ENCODE assay signal across 8 cellular contexts in the genomic region with DNA sequence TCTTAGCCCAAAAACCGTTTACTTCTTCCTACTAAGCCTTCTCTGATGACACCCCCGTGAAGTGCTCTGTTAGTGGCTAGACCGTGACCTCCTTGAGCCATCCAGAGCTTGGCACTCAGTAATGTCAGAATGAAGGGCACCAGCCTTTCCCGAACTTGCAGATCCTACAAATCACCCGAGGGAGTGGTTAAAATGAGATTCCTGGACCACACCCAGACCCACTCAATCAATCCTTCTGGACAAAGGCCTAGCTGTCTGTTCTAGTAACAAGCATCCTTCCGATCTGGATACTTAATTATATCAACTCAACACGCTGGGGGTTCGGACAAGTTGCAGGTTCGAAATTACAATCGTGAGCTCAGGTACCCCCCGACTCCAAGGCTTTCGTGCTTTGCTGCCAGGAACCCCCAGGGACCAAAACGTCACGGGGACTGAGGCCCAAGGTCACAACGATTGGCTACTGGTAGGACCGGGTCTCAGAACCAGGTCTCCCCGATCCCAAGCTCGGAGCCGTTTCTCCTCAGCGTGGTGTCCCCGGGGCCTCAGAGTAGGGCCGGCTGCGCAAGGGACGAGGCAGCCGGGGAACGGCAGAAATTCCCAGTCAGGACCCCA. TPM values are rescaled to one million over a fixed set of nuclear protein-coding genes. Genes with fewer than 3 reads are reported as not detected.
A peak's percentile ranks its signal among the peaks of the same experiment; 100 is the strongest.
DNase-seq lines count a peak whose midpoint lies in the region; ATAC-seq and TF ChIP-seq lines count a peak whose summit lies in the region.

No MANE protein-coding gene starts in this region.

- peaks cover 23% of the 10 kb centered on the region for H3K4me1 ChIP-seq in CD4-positive, CD25-positive, alpha-beta regulatory T cell (ENCODE audit: control insufficient read depth, insufficient read depth, low read length, poor library complexity, severe bottlenecking)

- H3K4me3 Mint-ChIP-seq in CD4-positive, CD25-positive, alpha-beta regulatory T cell = peak overlapping the region; percentile 92 to 98 (median 96)
- H3K4me3 Mint-ChIP-seq in brain (peak overlapping the region; percentile 90 to 96 (median 95)), immature natural killer cell (peak overlapping the region; percentile 89 to 91 (median 90))

- peak in 2 of 3 donors; percentile 7 to 49 for DNase-seq in CD4-positive, CD25-positive, alpha-beta regulatory T cell
- DNase-seq in OCI-M1 (lab: John Stamatoyannopoulos, UW) (peak; percentile 32), immature natural killer cell (no peak), NCI-H774 (lab: John Stamatoyannopoulos, UW) (no peak)
- peak; percentile 28 to 35 for DNase-seq in stimulated activated CD4-positive, alpha-beta T cell treated with anti-CD3 and anti-CD28 coated beads, Interleukin-2, amount 100 ng/mL, for 24 hours

- no peaks in the 10 kb centered on the region for H3K27me3 ChIP-seq in CD4-positive, CD25-positive, alpha-beta regulatory T cell (ENCODE audit: control insufficient read depth, insufficient read depth, low read length)

- peak overlapping the region; percentile 69 to 92 (median 91) for H3K27ac Mint-ChIP-seq in CD4-positive, CD25-positive, alpha-beta regulatory T cell
- H3K27ac Mint-ChIP-seq in brain = peak overlapping the region; percentile 92 to 98 (median 95)
- peak overlapping the region; percentile 80 to 93 (median 85) for H3K27ac Mint-ChIP-seq in immature natural killer cell

- peaks cover 11% of the 10 kb centered on the region for H3K36me3 ChIP-seq in CD4-positive, CD25-positive, alpha-beta regulatory T cell (ENCODE audit: control insufficient read depth, insufficient read depth, low read length)

- no peak for TF ChIP-seq CTCF in brain (conservative IDR thresholded peaks at IDR 0.05)

- peak overlapping the region; percentile 83 for H3K4me3 ChIP-seq in CD4-positive, CD25-positive, alpha-beta regulatory T cell (ENCODE audit: low read depth, low read length)

- peak overlapping the region; percentile 75 for H3K27ac ChIP-seq in CD4-positive, CD25-positive, alpha-beta regulatory T cell (ENCODE audit: insufficient read depth, low read length, poor library complexity, severe bottlenecking)

- ATAC-seq in CD4-positive, CD25-positive, alpha-beta regulatory T cell (ENCODE audit: low read depth in 2 of 2) = peak in 1 of 2 donors; percentile 4
- ATAC-seq in GM19035 (IDR thresholded peaks at IDR 0.05; ENCODE audit: unreplicated experiment) (peak; percentile 37), HG03196 (IDR thresholded peaks at IDR 0.05; ENCODE audit: unreplicated experiment) (peak; percentile 26)

- H3K36me3 Mint-ChIP-seq in CD4-positive, CD25-positive, alpha-beta regulatory T cell = peaks cover 5% of the 10 kb centered on the region
- H3K36me3 Mint-ChIP-seq in brain (peaks cover 20% of the 10 kb centered on the region), immature natural killer cell (peaks cover 4 to 8% (median 7%) of the 10 kb centered on the region in 3 donors)

- H3K4me1 Mint-ChIP-seq in CD4-positive, CD25-positive, alpha-beta regulatory T cell = peaks cover 18 to 44% (median 26%) of the 10 kb centered on the region in 4 donors
- H3K4me1 Mint-ChIP-seq in brain = peaks cover 51% of the 10 kb centered on the region
- peaks cover 17 to 33% of the 10 kb centered on the region in 2 donors for H3K4me1 Mint-ChIP-seq in immature natural killer cell

- H3K9me3 ChIP-seq in CD4-positive, CD25-positive, alpha-beta regulatory T cell (ENCODE audit: control insufficient read depth in 2 of 2, low read length in 2 of 2) = no peaks in the 10 kb centered on the region

- peaks cover 0 to 1% (median 0%) of the 10 kb centered on the region in 7 donors for H3K9me3 Mint-ChIP-seq in CD4-positive, CD25-positive, alpha-beta regulatory T cell
- H3K9me3 Mint-ChIP-seq in brain = no peaks in the 10 kb centered on the region
- H3K9me3 Mint-ChIP-seq in immature natural killer cell = peaks cover 0 to under 1% (median 0%) of the 10 kb centered on the region in 6 donors

- H3K27me3 Mint-ChIP-seq in CD4-positive, CD25-positive, alpha-beta regulatory T cell = no peaks in the 10 kb centered on the region
- H3K27me3 Mint-ChIP-seq in brain (peaks cover 8% of the 10 kb centered on the region), immature natural killer cell (ENCODE audit: low read depth in 3 of 3) (peaks cover 0 to 1% (median 0%) of the 10 kb centered on the region in 3 donors)

RNA-seq across cellular contexts. Expression of gene CIAPIN1, which starts 0.5 kb away (rescaled TPM):
- total RNA-seq in CD4-positive, CD25-positive, alpha-beta regulatory T cell = 27.1 TPM
- polyA plus RNA-seq in CD4-positive, CD25-positive, alpha-beta regulatory T cell = 10 to 100 TPM; 49.2 to 56.5 (median 53.3) TPM
- polyA plus RNA-seq in brain (ENCODE audit: insufficient read depth, low read depth, low replicate concordance) (66.3 TPM), immature natural killer cell (10 to 100 TPM; 65.9 to 98.5 (median 68.3) TPM)

RNA-seq across cellular contexts. Expression of gene COQ9, which starts 0.6 kb away (rescaled TPM):
- total RNA-seq in CD4-positive, CD25-positive, alpha-beta regulatory T cell = 18.5 TPM
- 10 to 100 TPM; 24.4 to 33.6 (median 27.8) TPM for polyA plus RNA-seq in CD4-positive, CD25-positive, alpha-beta regulatory T cell
- 69.5 TPM for polyA plus RNA-seq in brain (ENCODE audit: insufficient read depth, low read depth, low replicate concordance)
- 10 to 100 TPM; 14.6 to 30.3 (median 24.6) TPM for polyA plus RNA-seq in immature natural killer cell

RNA-seq across cellular contexts. Expression of gene POLR2C, which starts 15.8 kb away (rescaled TPM):
- total RNA-seq in CD4-positive, CD25-positive, alpha-beta regulatory T cell = 79.8 TPM
- polyA plus RNA-seq in CD4-positive, CD25-positive, alpha-beta regulatory T cell = 10 to 100 TPM; 41.9 to 48.0 (median 45.3) TPM
- polyA plus RNA-seq in brain (ENCODE audit: insufficient read depth, low read depth, low replicate concordance) (108 TPM), immature natural killer cell (10 to 100 TPM; 38.9 to 60.9 (median 41.6) TPM)

RNA-seq across cellular contexts. Expression of gene DOK4, which starts 39.7 kb away (rescaled TPM):
- total RNA-seq in CD4-positive, CD25-positive, alpha-beta regulatory T cell = 1.8 TPM
- 1 to 10 TPM in 3 of 4 donors, under 1 TPM in 1; 0.99 to 1.4 (median 1.1) TPM for polyA plus RNA-seq in CD4-positive, CD25-positive, alpha-beta regulatory T cell
- polyA plus RNA-seq in brain (ENCODE audit: insufficient read depth, low read depth, low replicate concordance) = 25.2 TPM
- polyA plus RNA-seq in immature natural killer cell = 1 to 10 TPM; 2.2 to 3.2 (median 2.8) TPM

RNA-seq across cellular contexts. Expression of gene CCL17, which starts 42.1 kb away (rescaled TPM):
- not detected for total RNA-seq in CD4-positive, CD25-positive, alpha-beta regulatory T cell
- not detected for polyA plus RNA-seq in CD4-positive, CD25-positive, alpha-beta regulatory T cell
- polyA plus RNA-seq in brain (ENCODE audit: insufficient read depth, low read depth, low replicate concordance) (not detected), immature natural killer cell (not detected)

Comparison
In these comparisons a context has a peak if more than half of its experiments do, and no peak if none do; other contexts are left out.
1. DNase-seq: peak in CD4-positive, CD25-positive, alpha-beta regulatory T cell (2 of 3), OCI-M1 (single experiment) and stimulated activated CD4-positive, alpha-beta T cell treated with anti-CD3 and anti-CD28 coated beads, Interleukin-2, amount 100 ng/mL, for 24 hours (2 of 2); none in immature natural killer cell (0 of 3) and NCI-H774 (single experiment).
2. Peak in every context shown above with its lines, with median percentiles within 50 percentile points of each other: H3K27ac Mint-ChIP-seq and H3K4me3 Mint-ChIP-seq.